In the genomic region with DNA sequence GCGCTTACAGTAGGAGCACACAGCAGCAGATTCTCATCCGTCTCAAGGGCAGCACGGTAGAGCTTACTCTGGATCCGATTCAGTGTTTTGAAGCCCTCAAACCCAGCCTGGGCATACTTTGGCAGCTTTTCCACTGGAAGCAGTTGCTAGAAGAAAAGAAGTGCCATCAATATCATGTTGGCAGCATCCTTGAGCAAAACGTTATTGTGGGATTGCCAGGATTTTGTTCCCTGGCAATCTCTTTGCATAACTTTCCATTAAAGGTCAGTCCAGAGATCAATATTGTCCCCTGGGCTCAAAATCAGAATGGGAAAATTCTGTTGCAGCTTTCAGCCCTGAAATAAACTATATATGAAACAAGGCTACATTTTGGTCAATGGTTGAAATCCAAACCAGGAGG, we compare ENCODE assay signal across 10 cellular contexts. TPM values are rescaled to one million over a fixed set of nuclear protein-coding genes. Genes with fewer than 3 reads are reported as not detected.
"Had no signal": no experiment of that assay in that cellular context is flagged by ENCODE, and none has a peak within 500 bp of the region (broad histone marks: within the 10 kb centered on the region; RNA-seq: fewer than 3 reads in every experiment).

No MANE protein-coding gene starts in this region.

- H2AFZ ChIP-seq: GM23248 had no signal

- H3K27ac ChIP-seq: GM23248, HL-60 had no signal

- H3K27ac Mint-ChIP-seq: HFFc6 had no signal

- H3K9ac ChIP-seq: GM23248 had no signal

- H3K4me3 ChIP-seq: GM23248, HAP-1, K562 had no signal

- H3K9me3 Mint-ChIP-seq: HFFc6 had no signal

- H3K9me3 ChIP-seq: HAP-1 had no signal

- ATAC-seq: HCT116, K562 had no signal

- DNase-seq: GM23248, GOT3, H7, HFFc6, IMR-90 had no signal

- H3K4me3 Mint-ChIP-seq: HFFc6 had no signal

- H3K4me1 ChIP-seq: HAP-1 had no signal

- FAIRE-seq: K562 had no signal

RNA-seq across cellular contexts. Expression of a gene that starts 28.2 kb away (rescaled TPM):
- total RNA-seq: H4 had no signal
